8 cellular contexts compared by ENCODE assay signal in genomic region chr15:75204340-75205063, GRCh38. TPM values are rescaled to one million over a fixed set of nuclear protein-coding genes. Genes with fewer than 3 reads are reported as not detected.
DNase-seq lines count a peak whose midpoint lies in the region; ATAC-seq and TF ChIP-seq lines count a peak whose summit lies in the region.

No MANE protein-coding gene starts in this region.

- no peak for TF ChIP-seq EP300 in transverse colon (IDR thresholded peaks at IDR 0.05; ENCODE audit: low read depth)

- intact Hi-C loops in Right ventricle myocardium superior (cut with DNase I) = loop anchor here (1.0 to 10.0 kb wide), 3 partner anchors 161 to 250 kb away; partner anchors contain the start of gene RPP25
- intact Hi-C loops in posterior cingulate gyrus (cut with DNase I) = loop anchor here (1.0 to 10.0 kb wide), 3 partner anchors 140 to 175 kb away; partner anchors contain the start of gene NEIL1
- intact Hi-C loops in transverse colon (cut with DNase I; ENCODE audit: low total_unique reads) = loop anchor here (2.0 kb wide), 1 partner anchor 176 kb away; no protein-coding TSS in a partner anchor

- H3K4me3 ChIP-seq in transverse colon = peak overlapping the region in 1 of 4 donors; percentile 85

- H3K27ac ChIP-seq in C4-2B = peak overlapping the region; percentile 98
- peak overlapping the region; percentile 96 to 97 (median 96) for H3K27ac ChIP-seq in transverse colon

- no peak for TF ChIP-seq POLR2A in transverse colon (IDR thresholded peaks at IDR 0.05)

- ATAC-seq in GM21423 (IDR thresholded peaks at IDR 0.05; ENCODE audit: unreplicated experiment) (peak; percentile 23), Right ventricle myocardium superior (ENCODE audit: poor library complexity) (peak; percentile 76)

- H3K36me3 ChIP-seq in transverse colon = peaks cover 0 to 20% (median 6%) of the 10 kb centered on the region in 4 donors

- TF ChIP-seq CTCF in C4-2B (conservative IDR thresholded peaks at IDR 0.05) (peak; percentile 97), transverse colon (IDR thresholded peaks at IDR 0.05) (peak; percentile 82 to 97 (median 92))

- peaks cover 26 to 46% (median 37%) of the 10 kb centered on the region in 4 donors for H3K4me1 ChIP-seq in transverse colon

- DNase-seq in NCI-H1105 (lab: John Stamatoyannopoulos, UW) (peak; percentile 78), SW480 (ENCODE audit: low spot score) (peak; percentile 89), Right ventricle myocardium superior (peak; percentile 96), posterior cingulate gyrus (peak; percentile 78 to 98 (median 90)), transverse colon (peak; percentile 96)
- DNase-seq in activated naive CD8-positive, alpha-beta T cell treated with anti-CD3 and anti-CD28 coated beads, Interleukin-2, amount 50 U/mL, for 16 hours (ENCODE audit: low read depth, low spot score) = peak; percentile 72

- H3K9me3 ChIP-seq in transverse colon = no peaks in the 10 kb centered on the region

- H3K27me3 ChIP-seq in transverse colon = no peaks in the 10 kb centered on the region

- in situ Hi-C loops in transverse colon (cut with MboI; ENCODE audit: low pct_ligation_motif_present in 1 of 4, low pct_unique_long_range_greater_than_20kb in 1 of 4, low sequenced_read_pairs in 3 of 4) = loop anchor here (5.0 to 10.0 kb wide), 4 partner anchors 170 to 180 kb away; partner anchors contain the start of gene PPCDC (in 1 of the 4)

- 10% methylated on average over 10 of the region's 10 CpGs; no CpG with 5 or more reads in 1 of the 2 donors for WGBS in transverse colon (ENCODE audit: low coverage in 1 of 2), 2 donors

RNA-seq across cellular contexts. Expression of gene C15orf39, which starts 2.8 kb away (rescaled TPM):
- total RNA-seq in Right ventricle myocardium superior (15.8 TPM), transverse colon (10 to 100 TPM; 20.9 to 27.9 (median 26.7) TPM)

RNA-seq across cellular contexts. Expression of gene GOLGA6C, which starts 53.6 kb away (rescaled TPM):
- total RNA-seq in Right ventricle myocardium superior (not detected), transverse colon (not detected)
